Comparison of ENCODE assay signal across 31 cellular contexts in the genomic region with DNA sequence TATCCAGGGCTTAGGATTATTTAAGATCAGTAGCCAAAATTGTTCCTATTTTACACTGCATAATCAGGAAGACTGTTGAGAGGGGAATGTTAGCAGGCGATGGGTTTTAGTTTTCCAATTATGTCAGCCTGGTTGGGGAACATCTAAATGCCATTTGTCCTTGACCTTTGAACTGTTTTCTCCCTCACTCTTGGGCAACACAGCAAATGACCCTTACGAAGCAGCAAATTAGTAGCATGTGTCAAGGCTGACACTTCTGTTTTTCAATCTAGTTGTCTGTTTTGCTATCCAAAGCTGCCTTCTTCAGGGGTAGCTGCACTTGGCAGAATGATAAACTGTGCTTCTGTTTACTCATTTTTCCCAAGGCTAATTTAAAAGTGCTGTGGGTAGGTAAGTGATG.
"Had no signal": no experiment of that assay in that cellular context is flagged by ENCODE, and none has a peak within 500 bp of the region (broad histone marks: within the 10 kb centered on the region; RNA-seq: fewer than 3 reads in every experiment).

No MANE protein-coding gene starts in this region.

- H3K27ac ChIP-seq: neural progenitor cell, ovary, parathyroid adenoma, psoas muscle, skin epidermis, spleen, suprapubic skin, testis, tibial artery, transverse colon, upper lobe of right lung, uterus had no signal

- H3K4me2 ChIP-seq: neural progenitor cell, smooth muscle cell had no signal

- DNase-seq: naive thymus-derived CD4-positive, alpha-beta T cell; occipital lobe; ovary; posterior cingulate gyrus; psoas muscle; right cardiac atrium; spleen; stimulated activated CD4-positive, alpha-beta T cell treated with anti-CD3 and anti-CD28 coated beads, Interleukin-12 subunit alpha, Interleukin-12 subunit beta, amount 100 ng/mL, for 4 hours; stimulated activated CD4-positive, alpha-beta T cell treated with anti-CD3 and anti-CD28 coated beads, Interleukin-1b, Interleukin-23, amount 100 ng/mL, for 48 hours; stimulated activated CD4-positive, alpha-beta T cell treated with anti-CD3 and anti-CD28 coated beads, Interleukin-4, amount 100 ng/mL, for 1 hour; stimulated activated CD4-positive, alpha-beta T cell treated with anti-CD3 and anti-CD28 coated beads, Interleukin-4, amount 100 ng/mL, for 4 hours; stimulated activated CD8-positive, alpha-beta memory T cell treated with anti-CD3 and anti-CD28 coated beads, Interleukin-4, amount 100 ng/mL, for 48 hours; stimulated activated naive CD4-positive, alpha-beta T cell; stimulated activated naive CD8-positive, alpha-beta T cell treated with anti-CD3 and anti-CD28 coated beads, Interleukin-15, amount 100 ng/mL, for 72 hours; stimulated activated naive CD8-positive, alpha-beta T cell treated with anti-CD3 and anti-CD28 coated beads, Interleukin-15, Interleukin-2, amounts not matched to agents 100 U/mL and 50 U/mL, for 24 hours; substantia nigra; testis; tibial artery; transverse colon; upper lobe of right lung; uterus had no signal

- H3K9me3 ChIP-seq: ovary, psoas muscle, spleen, suprapubic skin, testis, tibial artery, transverse colon, upper lobe of right lung, uterus had no signal

- H3K36me3 ChIP-seq: neural progenitor cell, ovary, spleen, suprapubic skin, tibial artery, transverse colon, upper lobe of right lung, uterus had no signal

- H3K4me1 Mint-ChIP-seq: neural progenitor cell; stimulated activated memory B cell treated with anti-CD40 and anti-IgM and Interleukin-4, amounts not matched to agents 10 μg/mL and 1 μg/mL and 100 μg/mL, for 72 hours had no signal

- H3K9ac ChIP-seq: neural progenitor cell, parathyroid adenoma had no signal

- H3K36me3 Mint-ChIP-seq: natural killer cell treated with Interleukin-12 subunit alpha and Interleukin-12 subunit beta and Interleukin-15 and Interleukin-18, amount 100 ng/mL, for 72 hours; neural progenitor cell; stimulated activated memory B cell treated with anti-CD40 and anti-IgM and Interleukin-4, amounts not matched to agents 10 μg/mL and 1 μg/mL and 100 μg/mL, for 72 hours; type B pancreatic cell had no signal

- H3K9me3 Mint-ChIP-seq: neural progenitor cell; stimulated activated naive CD8-positive, alpha-beta T cell treated with anti-CD3 and anti-CD28 coated beads, Interleukin-15, amount 100 ng/mL, for 72 hours; type B pancreatic cell had no signal

- H3K4me3 Mint-ChIP-seq: naive thymus-derived CD4-positive, alpha-beta T cell; natural killer cell treated with Interleukin-12 subunit alpha and Interleukin-12 subunit beta and Interleukin-15 and Interleukin-18, amount 100 ng/mL, for 72 hours; neural progenitor cell; stimulated activated memory B cell treated with anti-CD40 and anti-IgM and Interleukin-4, amounts not matched to agents 10 μg/mL and 1 μg/mL and 100 μg/mL, for 72 hours; stimulated activated naive CD8-positive, alpha-beta T cell treated with anti-CD3 and anti-CD28 coated beads, Interleukin-15, amount 100 ng/mL, for 72 hours; type B pancreatic cell had no signal

- H2AFZ ChIP-seq: neural progenitor cell, parathyroid adenoma had no signal

- H3K27me3 Mint-ChIP-seq: type B pancreatic cell had no signal

- H3K4me3 ChIP-seq: neural progenitor cell, ovary, psoas muscle, skin epidermis, smooth muscle cell, spleen, suprapubic skin, testis, tibial artery, transverse colon, upper lobe of right lung, uterus had no signal

- H3K27me3 ChIP-seq: neural progenitor cell, ovary, suprapubic skin, testis, tibial artery, transverse colon, upper lobe of right lung, uterus had no signal

- H3K27ac Mint-ChIP-seq: naive thymus-derived CD4-positive, alpha-beta T cell; natural killer cell treated with Interleukin-12 subunit alpha and Interleukin-12 subunit beta and Interleukin-15 and Interleukin-18, amount 100 ng/mL, for 72 hours; neural progenitor cell; progenitor cell of endocrine pancreas; stimulated activated memory B cell treated with anti-CD40 and anti-IgM and Interleukin-4, amounts not matched to agents 10 μg/mL and 1 μg/mL and 100 μg/mL, for 72 hours; stimulated activated naive CD8-positive, alpha-beta T cell treated with anti-CD3 and anti-CD28 coated beads, Interleukin-15, amount 100 ng/mL, for 72 hours; type B pancreatic cell had no signal

- H3K4me1 ChIP-seq: neural progenitor cell, psoas muscle, spleen, testis, tibial artery, upper lobe of right lung had no signal

- ATAC-seq: naive thymus-derived CD4-positive, alpha-beta T cell; natural killer cell treated with Interleukin-12 subunit alpha and Interleukin-12 subunit beta and Interleukin-15 and Interleukin-18, amount 100 ng/mL, for 72 hours; psoas muscle; right cardiac atrium; sciatic nerve; stimulated activated memory B cell treated with anti-CD40 and anti-IgM and Interleukin-4, amounts not matched to agents 10 μg/mL and 1 μg/mL and 100 μg/mL, for 72 hours; stimulated activated naive CD8-positive, alpha-beta T cell treated with anti-CD3 and anti-CD28 coated beads, Interleukin-15, amount 100 ng/mL, for 72 hours; stimulated activated naive CD8-positive, alpha-beta T cell treated with anti-CD3 and anti-CD28 coated beads, Interleukin-15, Interleukin-2, amounts not matched to agents 100 U/mL and 50 U/mL, for 24 hours; upper lobe of right lung had no signal
